ENCODE assay signal across 8 cellular contexts in genomic region chr6:167217951-167218759, GRCh38.
DNase-seq lines count a peak whose midpoint lies in the region; ATAC-seq, FAIRE-seq and TF ChIP-seq lines count a peak whose summit lies in the region.
"Not testable (repeated sequence)": the region's sequence is repeated elsewhere in the genome, so short reads cannot be mapped to it uniquely, and the experiment has no call there.

No MANE protein-coding gene starts in this region.

- H3K27ac Mint-ChIP-seq in CD4-positive, alpha-beta T cell; activated CD4-positive, alpha-beta T cell treated with anti-CD3 and anti-CD28 coated beads, Interleukin-2, amount 10 ng/mL, durations not matched to agents 7 days and 5 days: not testable (repeated sequence)

- WGBS in smooth muscle cell (ENCODE audit: low lambda C conversion rate), result 17% methylated on average over 11 of the region's 15 CpGs

- peak; percentile 98 for FAIRE-seq in islet of Langerhans (lab: Jason Lieb, UNC)

- POLR2A ChIA-PET in CD4-positive, alpha-beta T cell (lab: Charles Lee); activated CD4-positive, alpha-beta T cell treated with anti-CD3 and anti-CD28 coated beads, Interleukin-2, amount 10 ng/mL, durations not matched to agents 7 days and 5 days (lab: Charles Lee): not testable (repeated sequence)

- H4K20me1 ChIP-seq in smooth muscle cell (ENCODE audit: low read depth), result not testable (repeated sequence)

- not testable (repeated sequence) for H3K4me3 ChIP-seq in choroid plexus epithelial cell (ENCODE audit: low read depth, low read length); smooth muscle cell

- H3K4me1 ChIP-seq in smooth muscle cell (ENCODE audit: low read depth), result not testable (repeated sequence)

- peak; percentile 77 for ATAC-seq in CD4-positive, alpha-beta T cell (ENCODE audit: poor library complexity)
- ATAC-seq in GM19397 (IDR thresholded peaks at IDR 0.05; ENCODE audit: unreplicated experiment) (peak; percentile 73), HG03439 (IDR thresholded peaks at IDR 0.05; ENCODE audit: unreplicated experiment) (peak; percentile 67)

- H2AFZ ChIP-seq in smooth muscle cell (ENCODE audit: low read depth), result not testable (repeated sequence)

- not testable (repeated sequence) for H3K36me3 Mint-ChIP-seq in CD4-positive, alpha-beta T cell (ENCODE audit: low read depth); activated CD4-positive, alpha-beta T cell treated with anti-CD3 and anti-CD28 coated beads, Interleukin-2, amount 10 ng/mL, durations not matched to agents 7 days and 5 days (ENCODE audit: low read depth)

- CTCF ChIA-PET in CD4-positive, alpha-beta T cell (lab: Charles Lee); activated CD4-positive, alpha-beta T cell treated with anti-CD3 and anti-CD28 coated beads, Interleukin-2, amount 10 ng/mL, durations not matched to agents 7 days and 5 days (lab: Charles Lee): not testable (repeated sequence)

- H3F3A ChIP-seq in smooth muscle cell (ENCODE audit: low read depth), result not testable (repeated sequence)

- H3K79me2 ChIP-seq in smooth muscle cell (ENCODE audit: low read depth), result not testable (repeated sequence)

- H3K9me3 Mint-ChIP-seq in CD4-positive, alpha-beta T cell; activated CD4-positive, alpha-beta T cell treated with anti-CD3 and anti-CD28 coated beads, Interleukin-2, amount 10 ng/mL, durations not matched to agents 7 days and 5 days: not testable (repeated sequence)

- not testable (repeated sequence) for H3K27me3 Mint-ChIP-seq in CD4-positive, alpha-beta T cell; activated CD4-positive, alpha-beta T cell treated with anti-CD3 and anti-CD28 coated beads, Interleukin-2, amount 10 ng/mL, durations not matched to agents 7 days and 5 days

- not testable (repeated sequence) for H3K4me3 Mint-ChIP-seq in CD4-positive, alpha-beta T cell; activated CD4-positive, alpha-beta T cell treated with anti-CD3 and anti-CD28 coated beads, Interleukin-2, amount 10 ng/mL, durations not matched to agents 7 days and 5 days

- not testable (repeated sequence) for H3K36me3 ChIP-seq in smooth muscle cell (ENCODE audit: low read depth)

- peak in 7 of 10 experiments; percentile 10 to 26 (median 16) for DNase-seq in CD4-positive, alpha-beta T cell
- peak; percentile 40 for DNase-seq in NCI-H748 (lab: John Stamatoyannopoulos, UW; ENCODE audit: unreplicated experiment)
- peak; percentile 43 for DNase-seq in activated CD4-positive, alpha-beta T cell treated with anti-CD3 and anti-CD28 coated beads, Interleukin-2, amount 10 ng/mL, durations not matched to agents 7 days and 5 days
- DNase-seq in choroid plexus epithelial cell (ENCODE audit: low read depth), result peak; percentile 52
- DNase-seq in smooth muscle cell (lab: John Stamatoyannopoulos, UW; ENCODE audit: unreplicated experiment), result not testable (repeated sequence)

- peak; percentile 51 for TF ChIP-seq CTCF in CD4-positive, alpha-beta T cell (IDR thresholded peaks at IDR 0.05)
- TF ChIP-seq CTCF in choroid plexus epithelial cell (conservative IDR thresholded peaks at IDR 0.05; ENCODE audit: low read depth, low read length) (peak; percentile 23), smooth muscle cell (IDR thresholded peaks at IDR 0.05; ENCODE audit: borderline replicate concordance, insufficient read depth, poor library complexity, severe bottlenecking) (peak; percentile 13)

- H3K9me3 ChIP-seq in CD4-positive, alpha-beta T cell (ENCODE audit: control insufficient read depth, low read length); smooth muscle cell (replicated peaks; ENCODE audit: low read depth): not testable (repeated sequence)

- not testable (repeated sequence) for H3K27me3 ChIP-seq in CD4-positive, alpha-beta T cell (ENCODE audit: control insufficient read depth, insufficient read depth, low read length); smooth muscle cell (ENCODE audit: low read depth)

- not testable (repeated sequence) for H3K27ac ChIP-seq in CD4-positive, alpha-beta T cell (ENCODE audit: low read depth, low read length); smooth muscle cell (ENCODE audit: low read depth)

- H3K4me1 Mint-ChIP-seq in CD4-positive, alpha-beta T cell (ENCODE audit: low read depth); activated CD4-positive, alpha-beta T cell treated with anti-CD3 and anti-CD28 coated beads, Interleukin-2, amount 10 ng/mL, durations not matched to agents 7 days and 5 days: not testable (repeated sequence)

- intact Hi-C loops in CD4-positive, alpha-beta T cell (cut with DNase I, micrococcal nuclease), result loop anchor here (2.0 to 10.0 kb wide), 5 partner anchors 36 to 677 kb away; partner anchors contain the start of gene UNC93A (in 1 of the 2)

- not testable (repeated sequence) for H3K4me2 ChIP-seq in smooth muscle cell

- not testable (repeated sequence) for H3K9ac ChIP-seq in smooth muscle cell (ENCODE audit: low read depth)
